20 cellular contexts compared by ENCODE assay signal in genomic region chr2:39455826-39456225, GRCh38. TPM values are rescaled to one million over a fixed set of nuclear protein-coding genes. Genes with fewer than 3 reads are reported as not detected.
DNase-seq lines count a peak whose midpoint lies in the region; ATAC-seq and TF ChIP-seq lines count a peak whose summit lies in the region.
"Had no signal": no experiment of that assay in that cellular context is flagged by ENCODE, and none has a peak within 500 bp of the region (broad histone marks: within the 10 kb centered on the region; RNA-seq: fewer than 3 reads in every experiment).

No MANE protein-coding gene starts in this region.

- intact Hi-C loops in IMR-90 (cut with micrococcal nuclease), result no loop called here

- POLR2A ChIA-PET in IMR-90 (lab: Charles Lee; ENCODE audit: unreplicated experiment), result no interaction called here

- H3K9me1 ChIP-seq in IMR-90 (ENCODE audit: insufficient read depth, low read length), result 0 out of 2 replicates have a peak, but pooled peaks cover 2% of the 10 kb centered on the region

- H3K79me1 ChIP-seq in IMR-90 (ENCODE audit: low read depth in 1 of 2, low read length in 2 of 2), result peaks cover 0 to 4% of the 10 kb centered on the region in 2 experiments; a peak in 1 of 4 replicates

- whole genome bisulfite sequencing in IMR-90 (ENCODE audit: extremely low coverage in 2 of 2, insufficient read length in 1 of 2), 2 experiments, result no CpG with 5 or more reads among the region's 2 CpGs
- 98 to 99% methylated on average over 2 of the region's 2 CpGs for whole genome bisulfite sequencing in upper lobe of left lung, 2 donors

- H2AFZ ChIP-seq in IMR-90 (replicated peaks; ENCODE audit: low read length, poor library complexity), result no peak overlapping the region
- H2AFZ ChIP-seq: PC-9 had no signal

- no peak overlapping the region for H2BK15ac ChIP-seq in IMR-90 (ENCODE audit: low read depth, low read length)

- H3K9ac ChIP-seq in IMR-90 (ENCODE audit: low read depth, low read length), result no peak overlapping the region
- H3K9ac ChIP-seq: BLaER1 treated with 17β-estradiol and CSF1 and Interleukin-3, amounts not matched to agents 10 nM and 100 nM had no signal

- dilution Hi-C loops in IMR-90 (cut with HindIII; ENCODE audit: low sequenced_read_pairs, unreplicated experiment), result no loop called here

- no peak for TF ChIP-seq RAD21 in IMR-90 (IDR thresholded peaks at IDR 0.05; ENCODE audit: low read length)

- peaks cover 2% of the 10 kb centered on the region for H3K9me3 ChIP-seq in IMR-90 (ENCODE audit: control insufficient read depth, insufficient read depth, low read length)
- no peaks in the 10 kb centered on the region for H3K9me3 ChIP-seq in upper lobe of left lung
- H3K9me3 ChIP-seq: SJSA1 had no signal

- H2AK9ac ChIP-seq in IMR-90 (replicated peaks; ENCODE audit: low read depth, low read length, poor library complexity), result no peak overlapping the region

- no peak overlapping the region for H4K91ac ChIP-seq in IMR-90 (ENCODE audit: insufficient read depth, low read depth, low read length)

- TF ChIP-seq POLR2A in IMR-90 (IDR thresholded peaks at IDR 0.05; ENCODE audit: low read depth, low read length) (no peak), upper lobe of left lung (IDR thresholded peaks at IDR 0.05) (no peak)

- no peak overlapping the region for H2AK5ac ChIP-seq in IMR-90 (ENCODE audit: low read depth, low read length)

- no peak overlapping the region for H3K18ac ChIP-seq in IMR-90 (ENCODE audit: low read depth, low read length)

- ATAC-seq in IMR-90 (ENCODE audit: low read depth) (no peak), HG03025 (IDR thresholded peaks at IDR 0.05; ENCODE audit: low FRiP score, unreplicated experiment) (no peak), GM21723 (IDR thresholded peaks at IDR 0.05; ENCODE audit: unreplicated experiment) (no peak), upper lobe of left lung (ENCODE audit: low FRiP score in 2 of 2) (no peak)
- ATAC-seq: K562 had no signal

- H3K36me3 ChIP-seq in IMR-90 (ENCODE audit: control insufficient read depth, insufficient read depth, low read length) (peaks cover 9% of the 10 kb centered on the region), upper lobe of left lung (peaks cover 0 to 15% (median 0%) of the 10 kb centered on the region in 4 donors)

- H4K20me1 ChIP-seq in IMR-90 (ENCODE audit: insufficient read depth, low read length), result no peaks in the 10 kb centered on the region
- H4K20me1 ChIP-seq: BLaER1 treated with 17β-estradiol and CSF1 and Interleukin-3, amounts not matched to agents 10 nM and 100 nM had no signal

- no peak overlapping the region for H3K56ac ChIP-seq in IMR-90 (ENCODE audit: extremely low read depth, insufficient read depth, low read length)

- H3K14ac ChIP-seq in IMR-90 (replicated peaks; ENCODE audit: low read depth, low read length), result peak overlapping the region; percentile 51; the same call in 1 of the 2 replicates

- no peak overlapping the region for H3K23ac ChIP-seq in IMR-90 (ENCODE audit: low read depth, low read length)

- no peak for TF ChIP-seq CTCF in IMR-90 (conservative IDR thresholded peaks at IDR 0.05; ENCODE audit: low read depth, low read length)
- TF ChIP-seq CTCF in astrocyte of the spinal cord (IDR thresholded peaks at IDR 0.05; ENCODE audit: low read depth, low read length), result no peak
- no peak for TF ChIP-seq CTCF in GM20000 (IDR thresholded peaks at IDR 0.05; ENCODE audit: extremely low read depth, missing control alignments)
- TF ChIP-seq CTCF in upper lobe of left lung (IDR thresholded peaks at IDR 0.05), result no peak

- in situ Hi-C loops in ACHN (cut with HindIII; ENCODE audit: low pct_ligation_motif_present, low pct_unique_long_range_greater_than_20kb, low sequenced_read_pairs) (no loop called here), IMR-90 (cut with MboI; ENCODE audit: low sequenced_read_pairs) (no loop called here), astrocyte of the spinal cord (cut with HindIII; ENCODE audit: low sequenced_read_pairs) (no loop called here)

- CTCF ChIA-PET in IMR-90 (lab: Yijun Ruan, JAX), result interaction anchor here (0.6 kb wide), 1 partner anchor 15 kb away, joined by 3 read pairs; no protein-coding TSS in a partner anchor

- DNase-seq in ACHN (peak; percentile 24), IMR-90 (peak; percentile 55), astrocyte of the spinal cord (ENCODE audit: low read depth, low spot score) (peak; percentile 50), kidney tubule cell (ENCODE audit: low spot score) (peak; percentile 34), GM20000 (ENCODE audit: low spot score) (no peak), upper lobe of left lung (no peak)
- DNase-seq: 8988T, DND-41, HCEC 1CT, MV-4-11, NCI-H1417, NCI-H187 treated with DMSO at 0.1 percent for 48 hours, NCI-H748 treated with DMSO at 0.1 percent for 48 hours, PC-9 had no signal

- TF ChIP-seq EP300 in upper lobe of left lung (IDR thresholded peaks at IDR 0.05), result no peak

- no peak overlapping the region for H4K8ac ChIP-seq in IMR-90 (ENCODE audit: low read depth in 2 of 2, low read length in 2 of 2)

- H3K4me1 ChIP-seq in IMR-90 (ENCODE audit: control insufficient read depth, insufficient read depth, low read length) (no peaks in the 10 kb centered on the region), upper lobe of left lung (no peaks in the 10 kb centered on the region)
- H3K4me1 ChIP-seq: BLaER1 treated with 17β-estradiol and CSF1 and Interleukin-3, amounts not matched to agents 10 nM and 100 nM; SJSA1 had no signal

- H3K4me3 ChIP-seq in IMR-90 (ENCODE audit: insufficient read depth, low read depth, low read length) (no peak overlapping the region), astrocyte of the spinal cord (ENCODE audit: low read depth, low read length) (no peak overlapping the region), upper lobe of left lung (no peak overlapping the region)
- H3K4me3 ChIP-seq: BLaER1 treated with 17β-estradiol and CSF1 and Interleukin-3, amounts not matched to agents 10 nM and 100 nM; K562; PC-9; SJSA1 had no signal

- no peak overlapping the region for H4K5ac ChIP-seq in IMR-90 (ENCODE audit: low read depth, low read length)

- H3K27ac ChIP-seq in IMR-90 (ENCODE audit: insufficient read depth, low read length), result no peak overlapping the region
- H3K27ac ChIP-seq in upper lobe of left lung, result no peak overlapping the region
- H3K27ac ChIP-seq: BLaER1 treated with 17β-estradiol and CSF1 and Interleukin-3, amounts not matched to agents 10 nM and 100 nM; HL-60; PC-9; SJSA1 had no signal

- H2BK20ac ChIP-seq in IMR-90 (ENCODE audit: low read depth, low read length), result no peak overlapping the region

- no TSS peak for BruUV-seq in IMR-90 (replicated peaks; lab: Mats Ljungman, UMichigan)

- H2BK5ac ChIP-seq in IMR-90 (ENCODE audit: low read depth, low read length, poor library complexity, severe bottlenecking), result no peak overlapping the region

- no peaks in the 10 kb centered on the region for H3K27me3 ChIP-seq in IMR-90 (ENCODE audit: control insufficient read depth, insufficient read depth, low read length)
- H3K27me3 ChIP-seq in upper lobe of left lung, result no peaks in the 10 kb centered on the region
- H3K27me3 ChIP-seq: BLaER1 treated with 17β-estradiol and CSF1 and Interleukin-3, amounts not matched to agents 10 nM and 100 nM; SJSA1 had no signal

- no peak overlapping the region for H2BK120ac ChIP-seq in IMR-90 (ENCODE audit: low read depth, low read length)

- H3K4ac ChIP-seq in IMR-90 (ENCODE audit: low read depth, low read length), result no peak overlapping the region

- no peak overlapping the region for H3K4me2 ChIP-seq in IMR-90 (ENCODE audit: low read depth, low read length)
- H3K4me2 ChIP-seq: BLaER1 treated with 17β-estradiol and CSF1 and Interleukin-3, amounts not matched to agents 10 nM and 100 nM; PC-9 had no signal

TF ChIP-seq in IMR-90, 13 proteins besides CTCF, POLR2A, EP300 and RAD21:
- no peak for TF ChIP-seq FOS (IDR thresholded peaks at IDR 0.05; ENCODE audit: low read depth, low read length)
- TF ChIP-seq MXI1 (IDR thresholded peaks at IDR 0.05; ENCODE audit: borderline replicate concordance, low read depth, low read length), result no peak
- no peak for TF ChIP-seq NFE2L2 (IDR thresholded peaks at IDR 0.05; ENCODE audit: low read depth, low read length)
- TF ChIP-seq RFX5 (IDR thresholded peaks at IDR 0.05; ENCODE audit: low read depth, low read length), result no peak
- TF ChIP-seq MAZ (IDR thresholded peaks at IDR 0.05; ENCODE audit: borderline replicate concordance, low read depth, low read length), result no peak
- TF ChIP-seq CEBPB (IDR thresholded peaks at IDR 0.05; ENCODE audit: low read depth, low read length), result no peak
- no peak for TF ChIP-seq ELK1 (IDR thresholded peaks at IDR 0.05; ENCODE audit: borderline replicate concordance, low read depth, low read length)
- TF ChIP-seq SMC3 (IDR thresholded peaks at IDR 0.05; ENCODE audit: low read depth, low read length), result no peak
- no peak for TF ChIP-seq CHD1 (IDR thresholded peaks at IDR 0.05; ENCODE audit: low read depth, low read length)
- no peak for TF ChIP-seq RCOR1 (IDR thresholded peaks at IDR 0.05; ENCODE audit: insufficient replicate concordance, low read length)
- no peak for TF ChIP-seq USF2 (IDR thresholded peaks at IDR 0.05; ENCODE audit: low read depth, low read length)
- no peak for TF ChIP-seq MAFK (IDR thresholded peaks at IDR 0.05; ENCODE audit: low read depth, low read length)
- TF ChIP-seq BHLHE40 (IDR thresholded peaks at IDR 0.05; ENCODE audit: low read depth, low read length), result no peak

RNA-seq across cellular contexts. Expression of gene MAP4K3, which starts 18.7 kb away (rescaled TPM):
- total RNA-seq in IMR-90 (2012; rRNA removed) (32.6 and 48.3 TPM in 2 replicates), upper lobe of left lung (10 to 100 TPM; 29.8 to 83.6 (median 51.1) TPM)
- 12.2 and 13.2 TPM in 2 replicates for polyA plus RNA-seq in IMR-90 (2012; rRNA removed)
- 2.0 and 2.7 TPM in 2 replicates for polyA plus RNA-seq in IMR-90 (2012; cell fraction: cytosol; rRNA removed)
- 5.4 and 33.0 TPM in 2 replicates for polyA plus RNA-seq in IMR-90 (2012; cell fraction: nucleus; rRNA removed; ENCODE audit: low replicate concordance)

Comparison
In these comparisons a context has a peak if more than half of its experiments do, and no peak if none do; other contexts are left out.
1. DNase-seq: peak in ACHN (single experiment), IMR-90 (single experiment), astrocyte of the spinal cord (single experiment) and kidney tubule cell (single experiment); none in GM20000 (single experiment) and upper lobe of left lung (0 of 2).